In genomic region chr17:44199553-44200477, GRCh38 we compare ENCODE assay signal across 8 cellular contexts. TPM values are rescaled to one million over a fixed set of nuclear protein-coding genes. Genes with fewer than 3 reads are reported as not detected.
DNase-seq lines count a peak whose midpoint lies in the region; ATAC-seq and TF ChIP-seq lines count a peak whose summit lies in the region.

Gene ATXN7L3, minus strand, starts transcription at chr17:44199884. Its CDS starts 1,814 bp downstream, at chr17:44198070.

- H3K27me3 Mint-ChIP-seq in nephron (ENCODE audit: low read depth): no peaks in the 10 kb centered on the region

- ATAC-seq in stimulated activated naive CD8-positive, alpha-beta T cell treated with anti-CD3 and anti-CD28 coated beads, Interleukin-15, Interleukin-2, amounts not matched to agents 100 U/mL and 50 U/mL, for 24 hours: peak; percentile 84

- peaks cover 30% of the 10 kb centered on the region for H3K36me3 Mint-ChIP-seq in nephron (ENCODE audit: low read depth)

- no peaks in the 10 kb centered on the region for H3K9me3 Mint-ChIP-seq in nephron

- DNase-seq in EH (ENCODE audit: low read depth) (peak; percentile 98), H4 (ENCODE audit: low spot score) (peak; percentile 95), M059J (ENCODE audit: low read depth) (peak; percentile 95), fibroblast of peridontal ligament (ENCODE audit: extremely low read depth) (peak; percentile 95)
- DNase-seq in activated T-helper 9 cell treated with anti-CD3 and anti-CD28 coated beads, Interleukin-2, amount 50 U/mL, for 16 hours (ENCODE audit: low read depth): peak; percentile 100
- peak; percentile 100 for DNase-seq in stimulated activated naive CD8-positive, alpha-beta T cell treated with anti-CD3 and anti-CD28 coated beads, Interleukin-15, Interleukin-2, amounts not matched to agents 100 U/mL and 50 U/mL, for 24 hours

- peak; percentile 37 for TF ChIP-seq POLR2A in Raji (IDR thresholded peaks at IDR 0.05; ENCODE audit: insufficient read depth, low read depth, low read length)

- no peak for TF ChIP-seq CTCF in nephron (IDR thresholded peaks at IDR 0.05; ENCODE audit: unreplicated experiment in 3 of 3)

- H3K27ac Mint-ChIP-seq in nephron: peak within 1 kb of the TSS; percentile 93 to 99 (median 98)

- H3K4me1 Mint-ChIP-seq in nephron: peaks cover 38% of the 10 kb centered on the region

- peak within 1 kb of the TSS; percentile 93 to 95 (median 94) for H3K4me3 Mint-ChIP-seq in nephron

RNA-seq across cellular contexts. Expression of gene ATXN7L3, which starts in this region (rescaled TPM):
- 26.6 and 33.0 TPM in 2 replicates for total RNA-seq in H4 (2014; rRNA removed; shearing (Covaris generic))
- total RNA-seq in M059J (2014; rRNA removed; shearing (Covaris generic)): 21.3 and 32.7 TPM in 2 replicates

Comparison
In these comparisons a context has a peak if more than half of its experiments do, and no peak if none do; other contexts are left out.
1. Peak in every context shown above with its lines: DNase-seq and ATAC-seq.